1 cellular context compared by ENCODE assay signal in genomic region chr16:4401510-4401909, GRCh38.
TF ChIP-seq lines count a peak whose summit lies in the region.

No MANE protein-coding gene starts in this region.

TF ChIP-seq in H1, 55 proteins besides CTCF, POLR2A, EP300 and RAD21:
- TF ChIP-seq CHD7 (IDR thresholded peaks at IDR 0.05; ENCODE audit: insufficient replicate concordance, low read length) (no peak), RXRA (IDR thresholded peaks at IDR 0.05; ENCODE audit: insufficient read depth, low read depth, low read length) (no peak), KDM5A (IDR thresholded peaks at IDR 0.05; ENCODE audit: low read length) (no peak), RBBP5 (IDR thresholded peaks at IDR 0.05; ENCODE audit: borderline replicate concordance, low read depth, low read length) (no peak), JUN (IDR thresholded peaks at IDR 0.05; ENCODE audit: low read depth, low read length) (no peak), EZH2 (IDR thresholded peaks at IDR 0.05; ENCODE audit: low read depth, low read length, severe bottlenecking) (no peak), KDM1A (IDR thresholded peaks at IDR 0.05; ENCODE audit: borderline replicate concordance, low read length) (no peak), CHD1 (IDR thresholded peaks at IDR 0.05; ENCODE audit: low read depth, low read length) (no peak), CBX5 (IDR thresholded peaks at IDR 0.05; ENCODE audit: low read depth, low read length) (no peak), BCL11A (IDR thresholded peaks at IDR 0.05; ENCODE audit: low read depth in 2 of 2, low read length in 2 of 2) (no peak), RNF2 (IDR thresholded peaks at IDR 0.05; ENCODE audit: borderline replicate concordance, low read depth, low read length, missing control alignments, poor library complexity, severe bottlenecking) (no peak), GABPA (IDR thresholded peaks at IDR 0.05; ENCODE audit: borderline replicate concordance, insufficient read depth, low read length) (no peak), SIRT6 (IDR thresholded peaks at IDR 0.05; ENCODE audit: low read length) (no peak), SP4 (IDR thresholded peaks at IDR 0.05; ENCODE audit: low read length) (no peak), CTBP2 (IDR thresholded peaks at IDR 0.05; ENCODE audit: borderline replicate concordance, insufficient read depth, insufficient read length, low read length) (no peak)
